17 cellular contexts compared by ENCODE assay signal in genomic region chr3:180402463-180403073, GRCh38.
A peak's percentile ranks its signal among the peaks of the same experiment; 100 is the strongest.
DNase-seq lines count a peak whose midpoint lies in the region; ATAC-seq, FAIRE-seq and TF ChIP-seq lines count a peak whose summit lies in the region.
"Had no signal": no experiment of that assay in that cellular context is flagged by ENCODE, and none has a peak within 500 bp of the region (broad histone marks: within the 10 kb centered on the region; RNA-seq: fewer than 3 reads in every experiment).

No MANE protein-coding gene starts in this region.

- DNase-seq in DMS 273 (lab: John Stamatoyannopoulos, UW; ENCODE audit: unreplicated experiment) (peak; percentile 64), GM12878 (ENCODE audit: low read depth, low spot score) (no peak), RWPE1 (ENCODE audit: low spot score) (no peak), KG1 (lab: John Stamatoyannopoulos, UW) (no peak), cerebellar cortex (ENCODE audit: low spot score) (no peak)
- no peak for DNase-seq in effector CD4-positive, alpha-beta T cell
- DNase-seq: activated CD4-positive, alpha-beta T cell treated with anti-CD3 and anti-CD28 coated beads, Interleukin-2, amount 10 ng/mL, durations not matched to agents 7 days and 5 days; activated T-cell treated with anti-CD3 and anti-CD28 coated beads, Interleukin-2, amount 50 U/mL, for 72 hours; CD8-positive, alpha-beta memory T cell; Kasumi-1; naive thymus-derived CD8-positive, alpha-beta T cell; NCI-H1436 treated with DMSO at 0.1 percent for 48 hours; NCI-H69 had no signal

- intact Hi-C loops in GM12878 (cut with micrococcal nuclease; ENCODE audit: unreplicated experiment), result no loop called here

- no peak for TF ChIP-seq POLR2A in GM12878 (IDR thresholded peaks at IDR 0.05; ENCODE audit: low read depth, low read length)

- H3K36me3 ChIP-seq in GM12878 (ENCODE audit: control insufficient read depth in 2 of 2, insufficient read depth in 2 of 2, low read length in 1 of 2), result no peaks in the 10 kb centered on the region

- WGBS in GM12878 (ENCODE audit: insufficient coverage, insufficient replicate concordance, low lambda C conversion rate, missing lambda C conversion rate), result 0% methylated on average over 2 of the region's 2 CpGs

- no peaks in the 10 kb centered on the region for H3K4me1 ChIP-seq in GM12878 (ENCODE audit: control insufficient read depth, insufficient read depth, low read length)

- no peak for TF ChIP-seq EP300 in GM12878 (IDR thresholded peaks at IDR 0.05; ENCODE audit: borderline replicate concordance in 1 of 2, control insufficient read depth in 1 of 2, low read depth in 2 of 2, low read length in 2 of 2)

- no TSS peak for BruUV-seq in GM12878 (replicated peaks; lab: Mats Ljungman, UMichigan)

- SMC1A ChIA-PET in GM12878 (lab: Charles Lee; ENCODE audit: uncharacterized antibody, unreplicated experiment), result interaction anchor here (0.7 to 1.4 kb wide), 3 partner anchors 9 to 473 kb away, joined by 3 read pairs; no protein-coding TSS in a partner anchor

- in situ Hi-C loops in GM12878 (cut with MboI), result no loop called here

- H2AFZ ChIP-seq in GM12878 (ENCODE audit: control insufficient read depth, low read depth, low read length), result no peak overlapping the region

- H3K9ac ChIP-seq in GM12878 (ENCODE audit: control insufficient read depth, insufficient read depth, low read length), result no peak overlapping the region

- no peak overlapping the region for H3K4me3 ChIP-seq in GM12878

- no peaks in the 10 kb centered on the region for H4K20me1 ChIP-seq in GM12878 (ENCODE audit: control insufficient read depth, insufficient read depth)

- RAD21 ChIA-PET in GM12878 (lab: Charles Lee; ENCODE audit: unreplicated experiment), result no interaction called here

- peak; percentile 13 for FAIRE-seq in GM12878 (lab: Jason Lieb, UNC)
- FAIRE-seq: GM19239 had no signal

- ATAC-seq in GM19351 (IDR thresholded peaks at IDR 0.05; ENCODE audit: unreplicated experiment) (peak; percentile 47), HG02973 (IDR thresholded peaks at IDR 0.05; ENCODE audit: unreplicated experiment) (peak; percentile 67), GM12878 (peak; percentile 92)
- ATAC-seq: activated T-cell treated with anti-CD3 and anti-CD28 coated beads, Interleukin-2, amount 50 U/mL, for 72 hours; esophagus mucosa; naive thymus-derived CD8-positive, alpha-beta T cell had no signal

- no peak overlapping the region for H3K4me2 ChIP-seq in GM12878 (ENCODE audit: control insufficient read depth, insufficient read depth)

- POLR2A ChIA-PET in GM12878 (lab: Charles Lee), result interaction anchor here (1.1 kb wide), 1 partner anchor 9 kb away, joined by 3 read pairs; no protein-coding TSS in a partner anchor
- POLR2A ChIA-PET in RWPE1 (lab: Yijun Ruan, JAX; ENCODE audit: low non-redundant PET), result no interaction called here

- CTCF ChIA-PET in GM12878 (lab: Yijun Ruan, JAX) (no interaction called here), RWPE1 (lab: Yijun Ruan, JAX) (no interaction called here)

- H3K79me2 ChIP-seq in GM12878 (ENCODE audit: control insufficient read depth, insufficient read depth, low read length), result no peaks in the 10 kb centered on the region

- H3K27ac ChIP-seq in GM12878 (ENCODE audit: control insufficient read depth, insufficient read depth) (no peak overlapping the region), RWPE1 (no peak overlapping the region)

- no peaks in the 10 kb centered on the region for H3K9me3 ChIP-seq in GM12878 (replicated peaks; ENCODE audit: control insufficient read depth, insufficient read depth, low read length)

- no peak for TF ChIP-seq RAD21 in GM12878 (IDR thresholded peaks at IDR 0.05; ENCODE audit: insufficient read depth, low read depth, low read length)

- H3K27me3 ChIP-seq in GM12878 (replicated peaks in 1 of 2; ENCODE audit: control insufficient read depth in 2 of 2, insufficient read depth in 2 of 2, low read length in 1 of 2), result no peaks in the 10 kb centered on the region

- TF ChIP-seq CTCF in GM12878 (IDR thresholded peaks at IDR 0.05 in 2 of 3, conservative IDR thresholded peaks at IDR 0.05 in 1 of 3; ENCODE audit: control insufficient read depth in 2 of 3, extremely low read depth in 1 of 3, insufficient read depth in 1 of 3, low read depth in 3 of 3, low read length in 3 of 3), result no peak
- no peak for TF ChIP-seq CTCF in RWPE1 (conservative IDR thresholded peaks at IDR 0.05; ENCODE audit: low read depth)

TF ChIP-seq in GM12878, 131 proteins besides CTCF, POLR2A, EP300 and RAD21:
- TF ChIP-seq SPI1 (IDR thresholded peaks at IDR 0.05; ENCODE audit: borderline replicate concordance, insufficient read depth, low read depth, low read length) (peak; percentile 63), BCLAF1 (IDR thresholded peaks at IDR 0.05) (no peak), YBX1 (IDR thresholded peaks at IDR 0.05) (no peak)
TF ChIP-seq in GM12878: peak in this region for 1.
